Comparison of ENCODE assay signal across 8 cellular contexts in the genomic region with DNA sequence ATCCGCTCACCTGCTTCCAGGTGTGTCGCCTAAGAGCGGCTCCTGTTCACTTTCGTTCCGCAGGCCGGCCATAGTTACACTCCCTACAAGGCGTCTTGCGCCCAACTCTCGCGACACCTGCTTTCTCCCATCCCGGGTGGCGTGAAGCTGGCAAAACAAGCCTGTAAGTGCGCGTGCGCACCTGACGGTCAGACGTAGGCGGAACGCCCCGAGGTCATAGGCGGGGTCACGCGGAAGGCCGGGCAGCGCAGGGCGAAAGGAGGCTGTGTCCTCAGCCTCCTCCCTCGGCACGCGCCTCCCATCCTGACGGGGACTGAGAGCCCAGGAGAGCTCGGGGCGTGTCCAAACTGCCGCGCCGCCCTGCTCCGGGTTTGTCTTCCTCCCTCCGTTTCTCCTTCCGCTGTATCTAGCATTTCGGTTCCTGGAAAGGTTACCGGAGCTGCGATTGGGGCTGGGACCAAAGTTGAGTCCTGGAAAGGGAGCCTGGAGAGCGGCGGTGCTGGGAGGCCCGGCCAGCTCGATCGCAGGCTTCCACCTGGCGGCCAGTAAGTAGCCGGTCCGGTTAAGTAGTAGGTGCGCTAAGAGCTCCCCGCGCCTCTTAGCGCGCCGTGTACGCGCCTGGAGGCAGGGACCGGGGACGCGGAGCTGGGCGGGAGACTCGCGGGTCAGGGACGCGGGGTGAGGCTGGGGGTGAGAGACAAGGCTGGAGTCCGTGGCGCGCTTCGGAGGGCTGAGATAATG. TPM values are rescaled to one million over a fixed set of nuclear protein-coding genes. Genes with fewer than 3 reads are reported as not detected.
DNase-seq lines count a peak whose midpoint lies in the region; ATAC-seq and TF ChIP-seq lines count a peak whose summit lies in the region.

A gene (plus strand): TSS at position 345 of the 741 bp plus-strand sequence. CDS start 17,550 bp downstream, outside the sequence.
A gene with protein sequence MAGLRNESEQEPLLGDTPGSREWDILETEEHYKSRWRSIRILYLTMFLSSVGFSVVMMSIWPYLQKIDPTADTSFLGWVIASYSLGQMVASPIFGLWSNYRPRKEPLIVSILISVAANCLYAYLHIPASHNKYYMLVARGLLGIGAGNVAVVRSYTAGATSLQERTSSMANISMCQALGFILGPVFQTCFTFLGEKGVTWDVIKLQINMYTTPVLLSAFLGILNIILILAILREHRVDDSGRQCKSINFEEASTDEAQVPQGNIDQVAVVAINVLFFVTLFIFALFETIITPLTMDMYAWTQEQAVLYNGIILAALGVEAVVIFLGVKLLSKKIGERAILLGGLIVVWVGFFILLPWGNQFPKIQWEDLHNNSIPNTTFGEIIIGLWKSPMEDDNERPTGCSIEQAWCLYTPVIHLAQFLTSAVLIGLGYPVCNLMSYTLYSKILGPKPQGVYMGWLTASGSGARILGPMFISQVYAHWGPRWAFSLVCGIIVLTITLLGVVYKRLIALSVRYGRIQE (minus strand): TSS at position 112 of the 741 bp plus-strand sequence. CDS start 40 bp downstream, at position 72.

- intact Hi-C loops in T-helper 1 cell treated with Interleukin-12 subunit alpha and Interleukin-12 subunit beta and Interleukin-4 antibody, amounts not matched to agents 30 ng/mL and 1 ng/mL, for 36 hours (cut with micrococcal nuclease) = loop anchor here (1.0 to 2.0 kb wide), 8 partner anchors 32 to 1128 kb away; a partner anchor contains a TSS
- intact Hi-C loops in heart left ventricle (cut with DNase I) = loop anchor here in 6 of 10 donors (2.0 to 10.0 kb wide), 6 partner anchors 80 to 182 kb away; a partner anchor contains a TSS
- intact Hi-C loops in posterior cingulate gyrus (cut with DNase I) = loop anchor here (2.0 kb wide), 1 partner anchor 98 kb away; no protein-coding TSS in a partner anchor

- peak within 1 kb of the TSS; percentile 85 to 97 (median 94) for H3K27ac ChIP-seq in heart left ventricle
- H3K27ac ChIP-seq in upper lobe of left lung = peak within 1 kb of the TSS; percentile 89 to 98 (median 96)

- peaks cover 0 to 46% (median 16%) of the 10 kb centered on the region in 12 donors for H3K4me1 ChIP-seq in heart left ventricle
- peaks cover 0 to 20% (median 12%) of the 10 kb centered on the region in 4 donors for H3K4me1 ChIP-seq in upper lobe of left lung

- ATAC-seq in HG02884 (IDR thresholded peaks at IDR 0.05; ENCODE audit: unreplicated experiment) (peak; percentile 93), heart left ventricle (peak; percentile 95 to 99 (median 98)), upper lobe of left lung (ENCODE audit: low FRiP score in 2 of 2) (peak; percentile 100)

- DNase-seq in GM13977 (ENCODE audit: low spot score) = peak; percentile 96
- DNase-seq in NCI-H146 treated with DMSO at 0.1 percent for 48 hours (lab: John Stamatoyannopoulos, UW; ENCODE audit: unreplicated experiment) = peak; percentile 88
- DNase-seq in amniotic epithelial cell (ENCODE audit: low read depth) = peak; percentile 99
- DNase-seq in heart left ventricle = peak; percentile 98 to 100 (median 100)
- DNase-seq in posterior cingulate gyrus = peak; percentile 85 to 99 (median 94)
- peak; percentile 98 to 100 for DNase-seq in upper lobe of left lung

- H3K27me3 ChIP-seq in heart left ventricle = no peaks in the 10 kb centered on the region
- no peaks in the 10 kb centered on the region for H3K27me3 ChIP-seq in upper lobe of left lung

- no peaks in the 10 kb centered on the region for H3K9me3 ChIP-seq in heart left ventricle
- H3K9me3 ChIP-seq in upper lobe of left lung = no peaks in the 10 kb centered on the region

- H3K36me3 ChIP-seq in heart left ventricle (no peaks in the 10 kb centered on the region), upper lobe of left lung (no peaks in the 10 kb centered on the region)

- TF ChIP-seq CTCF in GM13977 (IDR thresholded peaks at IDR 0.05; ENCODE audit: extremely low read depth, insufficient read depth, missing control alignments) (peak; percentile 39), heart left ventricle (IDR thresholded peaks at IDR 0.05) (peak in 11 of 12 donors; percentile 8 to 60 (median 47)), upper lobe of left lung (IDR thresholded peaks at IDR 0.05) (peak; percentile 18 to 78 (median 56))

- 0 to 1% (median 1%) methylated on average over 34 to 69 of the region's 69 CpGs for WGBS in heart left ventricle, 4 donors
- 1% methylated on average over 59 of the region's 69 CpGs; no CpG with 5 or more reads in 1 of the 2 donors for WGBS in upper lobe of left lung, 2 donors

- TF ChIP-seq EP300 in upper lobe of left lung (IDR thresholded peaks at IDR 0.05) = peak in 1 of 4 donors; percentile 44

- in situ Hi-C loops in GM13977 (cut with MboI; ENCODE audit: low pct_unique_long_range_greater_than_20kb, low sequenced_read_pairs, unreplicated experiment) = no loop called here

- H3K4me3 ChIP-seq in heart left ventricle (peak within 1 kb of the TSS; percentile 73 to 94 (median 80)), upper lobe of left lung (peak within 1 kb of the TSS; percentile 69 to 98 (median 82))

- TF ChIP-seq POLR2A in heart left ventricle (IDR thresholded peaks at IDR 0.05) = peak in 1 of 2 donors; percentile 70
- TF ChIP-seq POLR2A in upper lobe of left lung (IDR thresholded peaks at IDR 0.05) = peak in 2 of 4 donors; percentile 78 to 86

RNA-seq across cellular contexts. Expression of the first gene that starts in this region (rescaled TPM):
- 24.1 and 25.2 TPM in 2 replicates for total RNA-seq in T-helper 1 cell treated with Interleukin-12 subunit alpha and Interleukin-12 subunit beta and Interleukin-4 antibody, amounts not matched to agents 30 ng/mL and 1 ng/mL, for 36 hours
- total RNA-seq in heart left ventricle (10 to 100 TPM in 7 of 9 donors, 1 to 10 TPM in 2; 6.3 to 56.3 (median 21.0) TPM), upper lobe of left lung (10 to 100 TPM in 4 of 6 donors, 1 to 10 TPM in 2; 9.3 to 30.4 (median 12.0) TPM)
- 10 to 100 TPM in 1 of 2 donors, 1 to 10 TPM in 1; 3.8 to 10.3 TPM for polyA plus RNA-seq in heart left ventricle

RNA-seq across cellular contexts. Expression of the second gene that starts in this region (rescaled TPM):
- total RNA-seq in T-helper 1 cell treated with Interleukin-12 subunit alpha and Interleukin-12 subunit beta and Interleukin-4 antibody, amounts not matched to agents 30 ng/mL and 1 ng/mL, for 36 hours = 21.0 and 21.2 TPM in 2 replicates
- total RNA-seq in heart left ventricle (10 to 100 TPM in 5 of 9 donors, 1 to 10 TPM in 4; 6.1 to 17.4 (median 10.3) TPM), upper lobe of left lung (10 to 100 TPM; 16.1 to 46.1 (median 23.8) TPM)
- polyA plus RNA-seq in heart left ventricle = 1 to 10 TPM; 4.1 to 7.3 TPM

Comparison
In these comparisons a context has a peak if more than half of its experiments do, and no peak if none do; other contexts are left out.
1. Peak in every context shown above with its lines: DNase-seq, ATAC-seq, H3K4me3 ChIP-seq and H3K27ac ChIP-seq.